In genomic region chr11:43944761-43945311, GRCh38 we compare ENCODE assay signal across 8 cellular contexts. TPM values are rescaled to one million over a fixed set of nuclear protein-coding genes. Genes with fewer than 3 reads are reported as not detected.
A peak's percentile ranks its signal among the peaks of the same experiment; 100 is the strongest.
DNase-seq lines count a peak whose midpoint lies in the region; ATAC-seq and TF ChIP-seq lines count a peak whose summit lies in the region.

No MANE protein-coding gene starts in this region.

- DNase-seq in AG09309 (ENCODE audit: low read depth) (no peak), NCI-H82 treated with DMSO at 0.1 percent for 48 hours (lab: John Stamatoyannopoulos, UW; ENCODE audit: unreplicated experiment) (peak; percentile 8), activated T-cell treated with anti-CD3 and anti-CD28 coated beads for 1 hour (ENCODE audit: low read depth) (peak; percentile 60), erythroblast (lab: John Stamatoyannopoulos, UW) (peak; percentile 59 to 76)
- peak in 5 of 9 donors; percentile 17 to 86 (median 35) for DNase-seq in naive thymus-derived CD4-positive, alpha-beta T cell
- peak; percentile 86 for DNase-seq in stimulated activated naive CD8-positive, alpha-beta T cell treated with anti-CD3 and anti-CD28 coated beads, Interleukin-15, Interleukin-2, amounts not matched to agents 100 U/mL and 50 U/mL, for 24 hours

- no peak overlapping the region for H3K4me3 ChIP-seq in AG09309 (ENCODE audit: control insufficient read depth, low read depth, low read length)
- H3K4me3 ChIP-seq in naive thymus-derived CD4-positive, alpha-beta T cell (ENCODE audit: low read length) = no peak overlapping the region

- peaks cover 0 to 9% (median 0%) of the 10 kb centered on the region in 11 donors for H3K9me3 Mint-ChIP-seq in naive thymus-derived CD4-positive, alpha-beta T cell

- peak overlapping the region; percentile 48 to 95 (median 70) for H3K4me3 Mint-ChIP-seq in naive thymus-derived CD4-positive, alpha-beta T cell

- peaks cover 55 to 78% (median 65%) of the 10 kb centered on the region in 5 donors for H3K27me3 Mint-ChIP-seq in naive thymus-derived CD4-positive, alpha-beta T cell

- ATAC-seq in GM19395 (IDR thresholded peaks at IDR 0.05; ENCODE audit: unreplicated experiment) (peak; percentile 52), GM19463 (IDR thresholded peaks at IDR 0.05; ENCODE audit: unreplicated experiment) (no peak)
- ATAC-seq in naive thymus-derived CD4-positive, alpha-beta T cell = peak; percentile 60
- ATAC-seq in stimulated activated naive CD8-positive, alpha-beta T cell treated with anti-CD3 and anti-CD28 coated beads, Interleukin-15, Interleukin-2, amounts not matched to agents 100 U/mL and 50 U/mL, for 24 hours = peak; percentile 30

- peaks cover 12 to 20% (median 16%) of the 10 kb centered on the region in 7 donors for H3K4me1 Mint-ChIP-seq in naive thymus-derived CD4-positive, alpha-beta T cell

- peaks cover 0 to 7% (median 0%) of the 10 kb centered on the region in 5 donors for H3K36me3 Mint-ChIP-seq in naive thymus-derived CD4-positive, alpha-beta T cell

- POLR2A ChIA-PET in naive thymus-derived CD4-positive, alpha-beta T cell (lab: Charles Lee) = no interaction called here

- intact Hi-C loops in naive thymus-derived CD4-positive, alpha-beta T cell (cut with micrococcal nuclease) = loop anchor here (1.0 to 5.0 kb wide), 5 partner anchors 54 to 303 kb away; partner anchors contain the start of gene HSD17B12 (in 1 of the 2)

- CTCF ChIA-PET in naive thymus-derived CD4-positive, alpha-beta T cell (lab: Charles Lee) = no interaction called here

- H3K27ac Mint-ChIP-seq in naive thymus-derived CD4-positive, alpha-beta T cell = peak overlapping the region in 2 of 9 donors; percentile 13 to 62

- TF ChIP-seq CTCF in AG09309 (IDR thresholded peaks at IDR 0.05; ENCODE audit: control insufficient read depth, insufficient read depth, low read depth, low read length, missing control alignments) = peak; percentile 78

- H3K36me3 ChIP-seq in naive thymus-derived CD4-positive, alpha-beta T cell (ENCODE audit: control insufficient read depth in 2 of 3, insufficient read depth in 3 of 3, low read length in 3 of 3) = no peaks in the 10 kb centered on the region

- H3K27me3 ChIP-seq in naive thymus-derived CD4-positive, alpha-beta T cell (ENCODE audit: control insufficient read depth in 2 of 2, insufficient read depth in 2 of 2, low read length in 2 of 2) = peaks cover 0 to 8% of the 10 kb centered on the region in 2 donors

- no peak overlapping the region for H3K27ac ChIP-seq in naive thymus-derived CD4-positive, alpha-beta T cell (ENCODE audit: low read depth, low read length)

- no peaks in the 10 kb centered on the region for H3K9me3 ChIP-seq in naive thymus-derived CD4-positive, alpha-beta T cell (ENCODE audit: control insufficient read depth in 2 of 3, low read length in 3 of 3)

- no peak for TF ChIP-seq POLR2A in erythroblast (IDR thresholded peaks at IDR 0.05; ENCODE audit: low read length)

- H3K4me1 ChIP-seq in naive thymus-derived CD4-positive, alpha-beta T cell (ENCODE audit: control insufficient read depth in 2 of 2, insufficient read depth in 2 of 2, low read length in 2 of 2) = peaks cover 0 to 5% of the 10 kb centered on the region in 2 donors

RNA-seq across cellular contexts. Expression of gene C11orf96, which starts 2.4 kb away (rescaled TPM):
- total RNA-seq in naive thymus-derived CD4-positive, alpha-beta T cell = 1 to 10 TPM in 1 of 5 experiments, under 1 TPM in 2, not detected in 2; 0.36 to 1.5 (median 0.64) TPM
- not detected for polyA plus RNA-seq in naive thymus-derived CD4-positive, alpha-beta T cell
